27 cellular contexts compared by ENCODE assay signal in the genomic region with DNA sequence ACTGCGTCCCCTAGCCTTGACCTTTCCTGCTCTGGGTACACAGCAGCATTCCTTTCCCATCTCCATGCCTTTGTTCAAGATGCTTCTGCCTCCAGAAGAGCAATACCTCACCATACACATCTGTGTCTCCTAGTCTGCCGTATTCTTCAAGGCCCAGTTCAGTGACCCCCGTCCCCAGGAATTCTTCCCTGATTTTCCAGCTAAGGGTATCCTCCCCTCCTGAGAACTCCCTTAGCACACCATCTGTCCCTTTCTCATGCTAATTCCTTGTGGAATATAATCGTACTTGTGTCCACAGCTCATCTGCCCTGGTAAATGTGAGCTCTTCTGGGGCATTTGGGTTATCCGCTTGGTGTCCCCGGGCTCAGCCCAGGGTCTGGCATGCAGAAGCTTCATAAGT. TPM values are rescaled to one million over a fixed set of nuclear protein-coding genes. Genes with fewer than 3 reads are reported as not detected.
"Had no signal": no experiment of that assay in that cellular context is flagged by ENCODE, and none has a peak within 500 bp of the region (broad histone marks: within the 10 kb centered on the region; RNA-seq: fewer than 3 reads in every experiment).

No MANE protein-coding gene starts in this region.

- H3K27ac ChIP-seq: adrenal gland, KMS-11, Peyer's patch, RWPE1, SJCRH30, VCaP had no signal

- H3K4me1 ChIP-seq: Peyer's patch, SJCRH30 had no signal

- H3K9me3 Mint-ChIP-seq: activated CD8-positive, alpha-beta T cell treated with anti-CD3 and anti-CD28 coated beads for 36 hours; activated naive CD8-positive, alpha-beta T cell treated with anti-CD3 and anti-CD28 coated beads, Interleukin-2, amount 10 ng/mL, durations not matched to agents 7 days and 5 days had no signal

- H3K4me3 ChIP-seq: adrenal gland, Peyer's patch, SJCRH30 had no signal

- H3K27me3 Mint-ChIP-seq: activated CD8-positive, alpha-beta T cell treated with anti-CD3 and anti-CD28 coated beads for 36 hours; activated naive CD8-positive, alpha-beta T cell treated with anti-CD3 and anti-CD28 coated beads, Interleukin-2, amount 10 ng/mL, durations not matched to agents 7 days and 5 days had no signal

- DNase-seq: activated CD4-positive, alpha-beta T cell treated with anti-CD3 and anti-CD28 coated beads for 4 hours; activated CD8-positive, alpha-beta memory T cell treated with anti-CD3 and anti-CD28 coated beads, Interleukin-2, amount 50 U/mL, for 4 hours; activated CD8-positive, alpha-beta T cell treated with anti-CD3 and anti-CD28 coated beads for 36 hours; activated naive CD4-positive, alpha-beta T cell treated with anti-CD3 and anti-CD28 coated beads, Interleukin-2, amount 50 U/mL, for 16 hours; activated naive CD8-positive, alpha-beta T cell treated with anti-CD3 and anti-CD28 coated beads, Interleukin-2, amount 10 ng/mL, durations not matched to agents 7 days and 5 days; adrenal gland; aorta; central memory CD4-positive, alpha-beta T cell; NCI-H1105; NCI-H1436; NCI-H1694 treated with DMSO at 0.1 percent for 48 hours; NCI-H2029 treated with DMSO at 0.1 percent for 48 hours; NCI-H446; NCI-H526; NCI-H774; NK-92 treated with Interleukin-12 subunit alpha and Interleukin-12 subunit beta, amount 100 ng/mL, for 24 hours; Peyer's patch; Right ventricle myocardium superior; SJCRH30; SK-N-SH; T-helper 1 cell had no signal

- H3K36me3 ChIP-seq: Peyer's patch had no signal

- H3K27me3 ChIP-seq: adrenal gland, Peyer's patch, SJCRH30 had no signal

- H3K4me3 Mint-ChIP-seq: activated CD8-positive, alpha-beta T cell treated with anti-CD3 and anti-CD28 coated beads for 36 hours; activated naive CD8-positive, alpha-beta T cell treated with anti-CD3 and anti-CD28 coated beads, Interleukin-2, amount 10 ng/mL, durations not matched to agents 7 days and 5 days had no signal

- ATAC-seq: activated CD4-positive, CD25-positive, alpha-beta regulatory T cell treated with anti-CD3 and anti-CD28 coated beads, Interleukin-2, amount 50 U/mL, for 24 hours; activated CD8-positive, alpha-beta T cell treated with anti-CD3 and anti-CD28 coated beads for 36 hours had no signal

- H3K27ac Mint-ChIP-seq: activated CD8-positive, alpha-beta T cell treated with anti-CD3 and anti-CD28 coated beads for 36 hours; activated naive CD8-positive, alpha-beta T cell treated with anti-CD3 and anti-CD28 coated beads, Interleukin-2, amount 10 ng/mL, durations not matched to agents 7 days and 5 days had no signal

- H3K9me3 ChIP-seq: adrenal gland, Peyer's patch, SJCRH30, SK-N-SH had no signal

RNA-seq across cellular contexts. Expression of a gene that starts 40.9 kb away (rescaled TPM):
- total RNA-seq: bronchial epithelial cell, MCF 10A had no signal
